Comparison of ENCODE assay signal across 8 cellular contexts in genomic region chr7:4610768-4611467, GRCh38.
DNase-seq lines count a peak whose midpoint lies in the region; ATAC-seq, FAIRE-seq and TF ChIP-seq lines count a peak whose summit lies in the region.

No MANE protein-coding gene starts in this region.

- H3K27me3 ChIP-seq in Peyer's patch (no peaks in the 10 kb centered on the region), pancreas (no peaks in the 10 kb centered on the region)

- no peak overlapping the region for H3K27ac Mint-ChIP-seq in activated T-cell treated with anti-CD3 and anti-CD28 coated beads, Interleukin-2, amount 50 U/mL, for 72 hours

- H3K27ac ChIP-seq in Peyer's patch (no peak overlapping the region), pancreas (no peak overlapping the region)

- H3K9me3 ChIP-seq in Peyer's patch, result no peaks in the 10 kb centered on the region
- H3K9me3 ChIP-seq in pancreas, result no peaks in the 10 kb centered on the region

- no peaks in the 10 kb centered on the region for H3K9me3 Mint-ChIP-seq in activated T-cell treated with anti-CD3 and anti-CD28 coated beads, Interleukin-2, amount 50 U/mL, for 72 hours

- FAIRE-seq in pancreas (lab: Jason Lieb, UNC), result no peak

- H3K4me1 ChIP-seq in Peyer's patch (no peaks in the 10 kb centered on the region), pancreas (no peaks in the 10 kb centered on the region)

- TF ChIP-seq CTCF in Peyer's patch (IDR thresholded peaks at IDR 0.05) (peak; percentile 62 to 94 (median 86)), foreskin fibroblast (IDR thresholded peaks at IDR 0.05; ENCODE audit: low read depth, low read length) (peak; percentile 63), pancreas (IDR thresholded peaks at IDR 0.05) (peak; percentile 53 to 76 (median 69)), omental fat pad (IDR thresholded peaks at IDR 0.05) (peak in 1 of 3 donors; percentile 15)

- no peak overlapping the region for H3K4me3 Mint-ChIP-seq in activated T-cell treated with anti-CD3 and anti-CD28 coated beads, Interleukin-2, amount 50 U/mL, for 72 hours

- TF ChIP-seq POLR2A in Peyer's patch (IDR thresholded peaks at IDR 0.05), result no peak

- ATAC-seq in GM18907 (IDR thresholded peaks at IDR 0.05; ENCODE audit: unreplicated experiment) (peak; percentile 66), pancreas (peak; percentile 82 to 94 (median 90)), omental fat pad (ENCODE audit: low FRiP score) (no peak)
- ATAC-seq in activated T-cell treated with anti-CD3 and anti-CD28 coated beads, Interleukin-2, amount 50 U/mL, for 72 hours (replicated peaks in 1 of 2), result peak; percentile 74

- peaks cover 13% of the 10 kb centered on the region for H3K4me1 Mint-ChIP-seq in activated T-cell treated with anti-CD3 and anti-CD28 coated beads, Interleukin-2, amount 50 U/mL, for 72 hours (ENCODE audit: low read depth)

- no peaks in the 10 kb centered on the region for H3K36me3 Mint-ChIP-seq in activated T-cell treated with anti-CD3 and anti-CD28 coated beads, Interleukin-2, amount 50 U/mL, for 72 hours (ENCODE audit: insufficient read depth in 2 of 2)

- DNase-seq in AML-193 (lab: John Stamatoyannopoulos, UW), result peak; percentile 65 to 75
- DNase-seq in HuH-7 (ENCODE audit: low spot score), result peak; percentile 74
- DNase-seq in Peyer's patch, result peak in 2 of 3 donors; percentile 24 to 81
- DNase-seq in activated T-cell treated with anti-CD3 and anti-CD28 coated beads, Interleukin-2, amount 50 U/mL, for 72 hours, result peak; percentile 47 to 60
- DNase-seq in foreskin fibroblast, result peak in 1 of 2 donors; percentile 79
- peak in 4 of 6 donors; percentile 24 to 60 (median 44) for DNase-seq in pancreas
- no peak for DNase-seq in omental fat pad (ENCODE audit: low spot score)

- H3K36me3 ChIP-seq in Peyer's patch (no peaks in the 10 kb centered on the region), pancreas (no peaks in the 10 kb centered on the region)

- H3K4me3 ChIP-seq in Peyer's patch, result no peak overlapping the region
- no peak overlapping the region for H3K4me3 ChIP-seq in foreskin fibroblast (ENCODE audit: low read depth in 1 of 2, low read length in 2 of 2)
- H3K4me3 ChIP-seq in pancreas, result no peak overlapping the region

- H3K27me3 Mint-ChIP-seq in activated T-cell treated with anti-CD3 and anti-CD28 coated beads, Interleukin-2, amount 50 U/mL, for 72 hours (ENCODE audit: low read depth), result no peaks in the 10 kb centered on the region

- intact Hi-C loops in pancreas (cut with DNase I), result no loop called here

- 31 to 40% methylated on average over 8 of the region's 8 CpGs for WGBS in pancreas, 2 donors
